ENCODE assay signal across 8 cellular contexts in the genomic region with DNA sequence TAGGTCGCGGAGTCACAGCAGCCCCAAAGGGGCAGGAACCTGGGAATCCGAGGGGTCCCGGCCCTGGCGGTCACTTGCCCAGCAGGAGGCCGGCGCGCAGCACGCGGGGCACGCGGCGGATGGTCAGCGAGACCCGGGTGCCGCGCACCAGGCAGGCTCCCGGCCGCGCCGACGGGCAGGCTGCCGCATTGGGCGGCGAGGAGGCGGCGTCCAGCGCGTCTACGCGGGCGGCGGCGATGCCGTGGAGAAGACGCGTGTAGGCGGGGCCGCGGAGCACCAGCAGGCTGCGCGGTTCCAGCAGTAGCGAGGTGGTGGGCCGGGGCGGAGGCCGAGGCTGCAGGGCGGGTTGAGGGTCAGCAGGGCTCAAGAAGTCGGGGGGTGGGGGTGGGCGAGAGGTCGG. TPM values are rescaled to one million over a fixed set of nuclear protein-coding genes. Genes with fewer than 3 reads are reported as not detected.
A peak's percentile ranks its signal among the peaks of the same experiment; 100 is the strongest.
DNase-seq lines count a peak whose midpoint lies in the region; ATAC-seq and TF ChIP-seq lines count a peak whose summit lies in the region.

No MANE protein-coding gene starts in this region.

- peaks cover 3% of the 10 kb centered on the region for H3K36me3 ChIP-seq in GM06990 (ENCODE audit: control insufficient read depth, insufficient read depth, low read length)
- H3K36me3 ChIP-seq in esophagus squamous epithelium = peaks cover 0 to under 1% (median 0%) of the 10 kb centered on the region in 3 donors
- no peaks in the 10 kb centered on the region for H3K36me3 ChIP-seq in muscle layer of duodenum (ENCODE audit: control insufficient read depth in 1 of 2, insufficient read depth in 2 of 2, low read length in 2 of 2)
- no peaks in the 10 kb centered on the region for H3K36me3 ChIP-seq in tibial artery

- TF ChIP-seq POLR2A in esophagus squamous epithelium (IDR thresholded peaks at IDR 0.05) = peak in 2 of 4 donors; percentile 37 to 39

- WGBS in esophagus squamous epithelium, 2 donors = 10% methylated on average over 4 of the region's 50 CpGs; no CpG with 5 or more reads in 1 of the 2 donors

- H3K9me3 ChIP-seq in esophagus squamous epithelium = no peaks in the 10 kb centered on the region
- H3K9me3 ChIP-seq in muscle layer of duodenum (ENCODE audit: control insufficient read depth in 1 of 2, low read length in 2 of 2) = no peaks in the 10 kb centered on the region
- H3K9me3 ChIP-seq in tibial artery = no peaks in the 10 kb centered on the region

- H3K27me3 ChIP-seq in GM06990 (replicated peaks; ENCODE audit: control insufficient read depth, insufficient read depth, low read length) (no peaks in the 10 kb centered on the region), esophagus squamous epithelium (no peaks in the 10 kb centered on the region), muscle layer of duodenum (ENCODE audit: low read depth, low read length) (no peaks in the 10 kb centered on the region), tibial artery (no peaks in the 10 kb centered on the region)

- peak overlapping the region; percentile 37 to 82 (median 78) for H3K27ac ChIP-seq in esophagus squamous epithelium
- no peak overlapping the region for H3K27ac ChIP-seq in muscle layer of duodenum (ENCODE audit: low read length)
- H3K27ac ChIP-seq in tibial artery = peak overlapping the region; percentile 76 to 78

- H3K4me3 ChIP-seq in GM06990 (replicated peaks; ENCODE audit: low read depth, low read length) (no peak overlapping the region; the same call in none of the 2 replicates), esophagus squamous epithelium (peak overlapping the region; percentile 23 to 70 (median 47)), muscle layer of duodenum (ENCODE audit: low read depth in 1 of 2, low read length in 2 of 2) (peak overlapping the region; percentile 33 to 48), tibial artery (peak overlapping the region; percentile 45 to 56)

- DNase-seq in GM06990 (ENCODE audit: extremely low read depth, insufficient read length) (peak; percentile 59), NCI-H345 (lab: John Stamatoyannopoulos, UW) (peak; percentile 75), esophagus squamous epithelium (lab: John Stamatoyannopoulos, UW) (no peak), tibial artery (peak; percentile 71 to 88)
- peak; percentile 55 for DNase-seq in activated T-cell treated with anti-CD3 and anti-CD28 coated beads, Interleukin-2, amount 50 U/mL, for 1 hour

- intact Hi-C loops in esophagus squamous epithelium (cut with DNase I) = no loop called here
- intact Hi-C loops in tibial artery (cut with DNase I; ENCODE audit: low total_unique reads) = no loop called here

- ATAC-seq in GM21825 (IDR thresholded peaks at IDR 0.05; ENCODE audit: unreplicated experiment) = no peak
- ATAC-seq in HG02981 (IDR thresholded peaks at IDR 0.05; ENCODE audit: unreplicated experiment) = no peak

- TF ChIP-seq CTCF in GM06990 (IDR thresholded peaks at IDR 0.05; ENCODE audit: insufficient read depth, low read length, poor library complexity, severe bottlenecking) = no peak
- TF ChIP-seq CTCF in esophagus squamous epithelium (IDR thresholded peaks at IDR 0.05) = peak in 1 of 6 experiments; percentile 5
- TF ChIP-seq CTCF in tibial artery (IDR thresholded peaks at IDR 0.05) = no peak

- peaks cover 13 to 37% (median 14%) of the 10 kb centered on the region in 3 donors for H3K4me1 ChIP-seq in esophagus squamous epithelium
- peaks cover 3 to 13% of the 10 kb centered on the region in 2 donors for H3K4me1 ChIP-seq in muscle layer of duodenum (ENCODE audit: control insufficient read depth in 1 of 2, insufficient read depth in 2 of 2, low read length in 2 of 2)
- peaks cover 0 to 32% (median 21%) of the 10 kb centered on the region in 4 donors for H3K4me1 ChIP-seq in tibial artery

RNA-seq across cellular contexts. Expression of a gene that starts 0.6 kb away (rescaled TPM):
- under 1 TPM in 3 of 4 donors, not detected in 1; 0.26 to 0.95 (median 0.57) TPM for total RNA-seq in esophagus squamous epithelium

RNA-seq across cellular contexts. Expression of a gene that starts 4.8 kb away (rescaled TPM):
- 10 to 100 TPM; 14.6 to 28.6 (median 18.8) TPM for total RNA-seq in esophagus squamous epithelium

RNA-seq across cellular contexts. Expression of a gene that starts 14.2 kb away (rescaled TPM):
- 10 to 100 TPM; 17.6 to 40.1 (median 29.6) TPM for total RNA-seq in esophagus squamous epithelium

RNA-seq across cellular contexts. Expression of a gene that starts 23.5 kb away (rescaled TPM):
- total RNA-seq in esophagus squamous epithelium = 10 to 100 TPM in 1 of 4 donors, 1 to 10 TPM in 2, under 1 TPM in 1; 0.80 to 15.3 (median 2.7) TPM

RNA-seq across cellular contexts. Expression of a gene that starts 44.9 kb away (rescaled TPM):
- 1 to 10 TPM; 2.8 to 4.8 (median 3.6) TPM for total RNA-seq in esophagus squamous epithelium
